In the genomic region with DNA sequence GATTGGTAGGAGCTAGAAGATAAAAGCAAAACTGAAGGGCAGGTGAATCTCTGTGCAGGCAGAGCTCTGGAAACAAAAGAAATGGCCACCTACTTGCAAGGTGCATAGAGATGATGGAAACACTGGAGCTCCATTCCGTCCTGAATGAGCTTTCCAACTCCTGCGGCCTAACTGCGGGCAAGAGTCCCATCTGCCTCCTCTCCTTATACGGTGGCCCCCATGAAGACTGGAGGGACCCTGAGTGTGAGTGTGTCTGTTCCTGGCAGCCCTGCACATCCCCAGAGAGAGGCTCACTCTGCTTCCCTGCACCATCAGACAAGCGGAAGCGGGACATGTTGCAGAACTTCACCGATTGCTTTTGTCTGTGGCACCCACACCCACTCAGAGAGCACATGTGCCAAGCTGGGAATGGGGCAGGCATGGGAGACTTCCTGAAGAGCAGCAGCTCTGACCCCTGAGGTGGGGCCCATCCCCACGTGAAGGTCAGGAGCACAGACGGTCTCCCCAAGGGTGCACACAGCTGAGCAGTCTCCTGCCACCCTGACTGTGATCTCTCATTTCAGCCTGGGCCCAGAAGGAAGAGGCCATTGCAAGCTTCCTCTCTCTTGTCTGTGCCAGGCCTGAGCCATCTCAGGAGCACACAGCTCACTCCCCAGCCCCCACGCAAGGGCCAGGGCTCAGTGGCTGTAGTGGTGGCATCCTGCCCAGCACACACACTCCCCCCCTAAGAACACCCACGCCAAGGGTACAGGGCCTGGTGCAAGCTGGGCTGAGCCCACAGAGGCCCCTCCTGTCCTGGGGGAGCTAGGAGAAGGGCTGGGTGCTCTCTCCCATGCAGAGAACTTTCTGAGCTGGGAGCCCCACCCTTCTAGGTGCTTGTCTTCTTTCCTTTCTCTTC, we compare ENCODE assay signal across 1 cellular context.
TF ChIP-seq lines count a peak whose summit lies in the region.

No MANE protein-coding gene starts in this region.

TF ChIP-seq in HepG2, 621 proteins besides CTCF, POLR2A, EP300 and RAD21 (continued from another document and continues in another):
- TF ChIP-seq, protein P1, sequence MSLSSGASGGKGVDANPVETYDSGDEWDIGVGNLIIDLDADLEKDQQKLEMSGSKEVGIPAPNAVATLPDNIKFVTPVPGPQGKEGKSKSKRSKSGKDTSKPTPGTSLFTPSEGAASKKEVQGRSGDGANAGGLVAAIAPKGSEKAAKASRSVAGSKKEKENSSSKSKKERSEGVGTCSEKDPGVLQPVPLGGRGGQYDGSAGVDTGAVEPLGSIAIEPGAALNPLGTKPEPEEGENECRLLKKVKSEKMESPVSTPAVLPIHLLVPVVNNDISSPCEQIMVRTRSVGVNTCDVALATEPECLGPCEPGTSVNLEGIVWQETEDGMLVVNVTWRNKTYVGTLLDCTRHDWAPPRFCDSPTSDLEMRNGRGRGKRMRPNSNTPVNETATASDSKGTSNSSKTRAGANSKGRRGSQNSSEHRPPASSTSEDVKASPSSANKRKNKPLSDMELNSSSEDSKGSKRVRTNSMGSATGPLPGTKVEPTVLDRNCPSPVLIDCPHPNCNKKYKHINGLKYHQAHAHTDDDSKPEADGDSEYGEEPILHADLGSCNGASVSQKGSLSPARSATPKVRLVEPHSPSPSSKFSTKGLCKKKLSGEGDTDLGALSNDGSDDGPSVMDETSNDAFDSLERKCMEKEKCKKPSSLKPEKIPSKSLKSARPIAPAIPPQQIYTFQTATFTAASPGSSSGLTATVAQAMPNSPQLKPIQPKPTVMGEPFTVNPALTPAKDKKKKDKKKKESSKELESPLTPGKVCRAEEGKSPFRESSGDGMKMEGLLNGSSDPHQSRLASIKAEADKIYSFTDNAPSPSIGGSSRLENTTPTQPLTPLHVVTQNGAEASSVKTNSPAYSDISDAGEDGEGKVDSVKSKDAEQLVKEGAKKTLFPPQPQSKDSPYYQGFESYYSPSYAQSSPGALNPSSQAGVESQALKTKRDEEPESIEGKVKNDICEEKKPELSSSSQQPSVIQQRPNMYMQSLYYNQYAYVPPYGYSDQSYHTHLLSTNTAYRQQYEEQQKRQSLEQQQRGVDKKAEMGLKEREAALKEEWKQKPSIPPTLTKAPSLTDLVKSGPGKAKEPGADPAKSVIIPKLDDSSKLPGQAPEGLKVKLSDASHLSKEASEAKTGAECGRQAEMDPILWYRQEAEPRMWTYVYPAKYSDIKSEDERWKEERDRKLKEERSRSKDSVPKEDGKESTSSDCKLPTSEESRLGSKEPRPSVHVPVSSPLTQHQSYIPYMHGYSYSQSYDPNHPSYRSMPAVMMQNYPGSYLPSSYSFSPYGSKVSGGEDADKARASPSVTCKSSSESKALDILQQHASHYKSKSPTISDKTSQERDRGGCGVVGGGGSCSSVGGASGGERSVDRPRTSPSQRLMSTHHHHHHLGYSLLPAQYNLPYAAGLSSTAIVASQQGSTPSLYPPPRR (CRISPR knock-in tag; IDR thresholded peaks at IDR 0.05; ENCODE audit: borderline replicate concordance): peak; percentile 43; the same call in 1 of the 2 replicates
- TF ChIP-seq ZNF550 (CRISPR knock-in tag; IDR thresholded peaks at IDR 0.05; ENCODE audit: borderline replicate concordance) (peak; percentile 58; the same call in 1 of the 2 replicates), ZBTB7A (CRISPR knock-in tag; IDR thresholded peaks at IDR 0.05) (no peak), ZNF614 (CRISPR knock-in tag; IDR thresholded peaks at IDR 0.05; ENCODE audit: borderline replicate concordance) (no peak), HOXA3 (CRISPR knock-in tag; IDR thresholded peaks at IDR 0.05) (peak; percentile 41; the same call in 1 of the 2 replicates), SALL1 (CRISPR knock-in tag; IDR thresholded peaks at IDR 0.05) (peak; percentile 34; the same call in 1 of the 2 replicates), ZNF768 (CRISPR knock-in tag; IDR thresholded peaks at IDR 0.05) (no peak), ZNF17 (CRISPR knock-in tag; IDR thresholded peaks at IDR 0.05) (no peak), GMEB2 (CRISPR knock-in tag; IDR thresholded peaks at IDR 0.05; ENCODE audit: low read depth) (no peak), ADNP (CRISPR knock-in tag; IDR thresholded peaks at IDR 0.05) (no peak), ZFP37 (CRISPR knock-in tag; IDR thresholded peaks at IDR 0.05; ENCODE audit: borderline replicate concordance) (no peak), ZNF205 (CRISPR knock-in tag; IDR thresholded peaks at IDR 0.05) (no peak), CCAR2 (optimal IDR thresholded peaks at IDR 0.05; ENCODE audit: low read depth, low read length) (no peak), ZNF251 (CRISPR knock-in tag; IDR thresholded peaks at IDR 0.05) (no peak), ZNF839 (CRISPR knock-in tag; IDR thresholded peaks at IDR 0.05; ENCODE audit: borderline replicate concordance) (0 out of 2 replicates have a peak, but pooled peaks have one; percentile 80), U2AF2 (IDR thresholded peaks at IDR 0.05; ENCODE audit: low read depth, low read length) (no peak), REPIN1 (CRISPR knock-in tag; IDR thresholded peaks at IDR 0.05; ENCODE audit: borderline replicate concordance, low read depth) (no peak), ZNF572 (CRISPR knock-in tag; IDR thresholded peaks at IDR 0.05) (no peak), MXD4 (CRISPR knock-in tag; IDR thresholded peaks at IDR 0.05) (no peak), MED1 (CRISPR knock-in tag; IDR thresholded peaks at IDR 0.05) (0 out of 2 replicates have a peak, but pooled peaks have one; percentile 8), ZNF737 (CRISPR knock-in tag; IDR thresholded peaks at IDR 0.05; ENCODE audit: borderline replicate concordance) (no peak), CENPX (CRISPR knock-in tag; IDR thresholded peaks at IDR 0.05) (no peak), KAT2B (IDR thresholded peaks at IDR 0.05; ENCODE audit: borderline replicate concordance, low read depth, low read length) (no peak), ELK4 (CRISPR knock-in tag; IDR thresholded peaks at IDR 0.05; ENCODE audit: borderline replicate concordance) (no peak), THAP7 (CRISPR knock-in tag; IDR thresholded peaks at IDR 0.05) (0 out of 2 replicates have a peak, but pooled peaks have one; percentile 60), ZKSCAN8 (CRISPR knock-in tag; IDR thresholded peaks at IDR 0.05; ENCODE audit: borderline replicate concordance) (no peak), ZBTB8A (CRISPR knock-in tag; IDR thresholded peaks at IDR 0.05; ENCODE audit: borderline replicate concordance, low read depth) (no peak), ASH2L (IDR thresholded peaks at IDR 0.05; ENCODE audit: insufficient read length, low read depth, low read length) (no peak), GFI1 (CRISPR knock-in tag; IDR thresholded peaks at IDR 0.05; ENCODE audit: borderline replicate concordance) (no peak), SATB2 (CRISPR knock-in tag; IDR thresholded peaks at IDR 0.05) (no peak), ZNF747 (CRISPR knock-in tag; IDR thresholded peaks at IDR 0.05; ENCODE audit: borderline replicate concordance) (no peak), ZNF644 (CRISPR knock-in tag; IDR thresholded peaks at IDR 0.05; ENCODE audit: low read depth) (no peak), IKZF4 (CRISPR knock-in tag; IDR thresholded peaks at IDR 0.05; ENCODE audit: borderline replicate concordance, low read depth, not compliant biosample characterization) (peak; percentile 39), ZNF503 (CRISPR knock-in tag; IDR thresholded peaks at IDR 0.05) (no peak), SALL2 (CRISPR knock-in tag; IDR thresholded peaks at IDR 0.05) (no peak), ZBTB3 (CRISPR knock-in tag; IDR thresholded peaks at IDR 0.05; ENCODE audit: borderline replicate concordance, low read depth) (no peak), DMAP1 (CRISPR knock-in tag; IDR thresholded peaks at IDR 0.05) (no peak), ZNF24 (IDR thresholded peaks at IDR 0.05) (no peak), ZNF891 (CRISPR knock-in tag; IDR thresholded peaks at IDR 0.05) (peak; percentile 86), GPN1 (CRISPR knock-in tag; IDR thresholded peaks at IDR 0.05; ENCODE audit: borderline replicate concordance) (no peak), TRIM22 (IDR thresholded peaks at IDR 0.05) (no peak), HOXA7 (CRISPR knock-in tag; IDR thresholded peaks at IDR 0.05) (no peak), ZNF501 (CRISPR knock-in tag; IDR thresholded peaks at IDR 0.05) (no peak), ZNF512B (CRISPR knock-in tag; IDR thresholded peaks at IDR 0.05; ENCODE audit: borderline replicate concordance) (0 out of 2 replicates have a peak, but pooled peaks have one; percentile 66), HOXD1 (CRISPR knock-in tag; IDR thresholded peaks at IDR 0.05) (no peak), SAP130 (CRISPR knock-in tag; IDR thresholded peaks at IDR 0.05; ENCODE audit: low read depth) (no peak), ZNF282 (IDR thresholded peaks at IDR 0.05; ENCODE audit: partially characterized antibody) (no peak), NFIB (CRISPR knock-in tag; IDR thresholded peaks at IDR 0.05; ENCODE audit: borderline replicate concordance) (no peak), ZSCAN12 (CRISPR knock-in tag; IDR thresholded peaks at IDR 0.05) (no peak)
- TF ChIP-seq, protein P2, sequence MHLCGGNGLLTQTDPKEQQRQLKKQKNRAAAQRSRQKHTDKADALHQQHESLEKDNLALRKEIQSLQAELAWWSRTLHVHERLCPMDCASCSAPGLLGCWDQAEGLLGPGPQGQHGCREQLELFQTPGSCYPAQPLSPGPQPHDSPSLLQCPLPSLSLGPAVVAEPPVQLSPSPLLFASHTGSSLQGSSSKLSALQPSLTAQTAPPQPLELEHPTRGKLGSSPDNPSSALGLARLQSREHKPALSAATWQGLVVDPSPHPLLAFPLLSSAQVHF (CRISPR knock-in tag; IDR thresholded peaks at IDR 0.05): no peak
